ENCODE assay signal across 7 cellular contexts in the genomic region with DNA sequence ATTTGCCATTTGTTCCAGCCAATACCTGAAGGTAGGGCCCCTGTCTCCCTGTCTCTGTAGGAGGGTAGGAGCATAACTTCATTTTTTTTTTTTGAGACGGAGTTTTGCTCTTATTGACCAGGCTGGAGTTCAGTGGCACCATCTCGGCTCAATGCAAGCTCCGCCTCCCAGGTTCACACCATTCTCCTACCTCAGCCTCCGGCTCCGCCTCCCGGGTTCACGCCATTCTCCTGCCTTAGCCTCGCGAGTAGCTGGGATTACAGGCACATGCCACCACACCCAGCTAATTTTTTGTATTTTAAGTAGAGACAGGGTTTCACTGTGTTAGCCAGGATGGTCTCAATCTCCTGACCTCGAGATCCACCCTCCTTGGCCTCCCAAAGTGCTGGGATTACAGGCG. TPM values are rescaled to one million over a fixed set of nuclear protein-coding genes. Genes with fewer than 3 reads are reported as not detected.
"Had no signal": no experiment of that assay in that cellular context is flagged by ENCODE, and none has a peak within 500 bp of the region (broad histone marks: within the 10 kb centered on the region; RNA-seq: fewer than 3 reads in every experiment).

No MANE protein-coding gene starts in this region.

RNA-seq across cellular contexts. Expression of gene PPEF2, which starts 22.7 kb away (rescaled TPM):
- total RNA-seq: HepG2; HT1080; IMR-90; MCF 10A; Right ventricle myocardium superior; SJSA1; T-helper 1 cell treated with Interleukin-12 subunit alpha and Interleukin-12 subunit beta and Interleukin-4 antibody, amounts not matched to agents 30 ng/mL and 1 ng/mL, for 36 hours had no signal
- polyA plus RNA-seq: IMR-90 had no signal
